ENCODE assay signal across 8 cellular contexts in the genomic region with DNA sequence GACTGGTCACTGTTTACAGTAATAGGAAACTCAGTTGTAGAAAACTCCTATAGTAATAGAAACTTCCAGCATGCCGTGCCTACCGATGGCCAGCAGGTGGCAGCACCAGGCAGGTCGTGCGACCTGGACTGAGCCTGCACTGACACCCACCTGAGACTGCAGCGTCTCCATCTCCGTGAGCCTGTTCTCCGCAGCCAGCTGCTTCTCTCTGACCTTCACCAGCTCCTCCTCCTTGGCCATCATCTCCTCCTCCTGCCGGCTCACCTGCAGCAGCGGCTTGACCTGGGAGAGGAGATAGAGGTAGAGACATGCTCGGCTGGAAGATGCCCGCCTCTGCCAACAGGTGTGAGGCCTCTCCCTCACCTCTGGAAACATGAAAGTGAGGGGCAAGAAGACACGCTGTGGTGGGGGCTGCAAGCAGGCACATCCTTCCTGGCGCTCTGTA. TPM values are rescaled to one million over a fixed set of nuclear protein-coding genes. Genes with fewer than 3 reads are reported as not detected.
DNase-seq lines count a peak whose midpoint lies in the region; ATAC-seq and TF ChIP-seq lines count a peak whose summit lies in the region.

No MANE protein-coding gene starts in this region.

- H3K27ac ChIP-seq in DOHH2 (ENCODE audit: low read depth, low read length) = no peak overlapping the region
- H3K27ac ChIP-seq in KMS-11 = no peak overlapping the region
- H3K27ac ChIP-seq in SJCRH30 = no peak overlapping the region
- H3K27ac ChIP-seq in thoracic aorta = peak overlapping the region in 1 of 2 donors; percentile 45

- H3K4me3 ChIP-seq in DOHH2 (ENCODE audit: low read length) = no peak overlapping the region
- H3K4me3 ChIP-seq in KMS-11 (IDR thresholded peaks at IDR 0.05; ENCODE audit: insufficient read depth, low read depth, low read length) = no peak overlapping the region
- H3K4me3 ChIP-seq in SJCRH30 = no peak overlapping the region
- no peak overlapping the region for H3K4me3 ChIP-seq in foreskin fibroblast (ENCODE audit: low read depth in 1 of 2, low read length in 2 of 2)
- no peak overlapping the region for H3K4me3 ChIP-seq in thoracic aorta

- peaks cover 11% of the 10 kb centered on the region for H3F3A ChIP-seq in DOHH2 (ENCODE audit: control insufficient read depth, insufficient read depth)

- TF ChIP-seq CTCF in DOHH2 (IDR thresholded peaks at IDR 0.05; ENCODE audit: low read depth, low read length, poor library complexity, severe bottlenecking) = peak; percentile 95
- TF ChIP-seq CTCF in KMS-11 (conservative IDR thresholded peaks at IDR 0.05; ENCODE audit: low read depth, low read length) = peak; percentile 95
- peak; percentile 89 for TF ChIP-seq CTCF in foreskin fibroblast (IDR thresholded peaks at IDR 0.05; ENCODE audit: low read depth, low read length)
- TF ChIP-seq CTCF in thoracic aorta (IDR thresholded peaks at IDR 0.05) = peak; percentile 96

- DNase-seq in SJCRH30 (peak; percentile 54 to 72), activated gamma-delta T cell (lab: John Stamatoyannopoulos, UW) (peak; percentile 52), foreskin fibroblast (peak; percentile 36 to 79), occipital lobe (lab: John Stamatoyannopoulos, UW) (peak; percentile 48), thoracic aorta (ENCODE audit: low spot score) (no peak), NCI-H1048 (lab: John Stamatoyannopoulos, UW) (no peak)

- H3K9ac ChIP-seq in KMS-11 = no peak overlapping the region

- H4K20me1 ChIP-seq in DOHH2 (ENCODE audit: control insufficient read depth, insufficient read depth, low read depth, low read length) (0 out of 2 replicates have a peak, but pooled peaks cover 3% of the 10 kb centered on the region), KMS-11 (ENCODE audit: insufficient read depth) (no peaks in the 10 kb centered on the region)

- H3K27me3 ChIP-seq in DOHH2 (ENCODE audit: control insufficient read depth, low read length) (no peaks in the 10 kb centered on the region), KMS-11 (ENCODE audit: insufficient read depth, low read depth) (no peaks in the 10 kb centered on the region), SJCRH30 (no peaks in the 10 kb centered on the region), thoracic aorta (replicated peaks; ENCODE audit: insufficient read depth) (no peaks in the 10 kb centered on the region)

- no peak for ATAC-seq in thoracic aorta (ENCODE audit: insufficient number of reproducible peaks, low FRiP score, low read depth)

- no peak overlapping the region for H3K4me2 ChIP-seq in DOHH2 (ENCODE audit: low read length)
- no peak overlapping the region for H3K4me2 ChIP-seq in KMS-11

- H3K9me3 ChIP-seq in DOHH2 (ENCODE audit: control insufficient read depth, insufficient read depth, low read length) (no peaks in the 10 kb centered on the region), SJCRH30 (replicated peaks) (no peaks in the 10 kb centered on the region), thoracic aorta (no peaks in the 10 kb centered on the region)

- H2AFZ ChIP-seq in KMS-11 (ENCODE audit: low read depth) = no peak overlapping the region

- H3K79me2 ChIP-seq in DOHH2 (ENCODE audit: control insufficient read depth, low read length) (no peaks in the 10 kb centered on the region), KMS-11 (ENCODE audit: insufficient read depth, low read depth) (peaks cover 5% of the 10 kb centered on the region; the same call in 1 of the 2 replicates)

- peaks cover 4% of the 10 kb centered on the region; the same call in 1 of the 2 replicates for H3K4me1 ChIP-seq in DOHH2 (ENCODE audit: control insufficient read depth, low read length)
- H3K4me1 ChIP-seq in KMS-11 (ENCODE audit: low read depth, poor library complexity, severe bottlenecking) = no peaks in the 10 kb centered on the region
- H3K4me1 ChIP-seq in SJCRH30 = no peaks in the 10 kb centered on the region
- no peaks in the 10 kb centered on the region for H3K4me1 ChIP-seq in thoracic aorta (ENCODE audit: control insufficient read depth in 1 of 2, low read depth in 2 of 2)

- H3K36me3 ChIP-seq in DOHH2 (ENCODE audit: control insufficient read depth, low read length) = peaks cover 97% of the 10 kb centered on the region
- H3K36me3 ChIP-seq in KMS-11 (ENCODE audit: insufficient read depth) = peaks cover 26% of the 10 kb centered on the region; the same call in 1 of the 2 replicates
- peaks cover 85% of the 10 kb centered on the region for H3K36me3 ChIP-seq in SJCRH30
- H3K36me3 ChIP-seq in thoracic aorta = peaks cover 98% of the 10 kb centered on the region

- no peaks in the 10 kb centered on the region for H3K9me2 ChIP-seq in DOHH2 (replicated peaks; ENCODE audit: control insufficient read depth, low read length)

RNA-seq across cellular contexts. Expression of gene APOL1, which starts 48.5 kb away (rescaled TPM):
- 0.12 and 0.30 TPM in 2 replicates for total RNA-seq in SJCRH30 (2014; rRNA removed; shearing (Covaris generic))
- total RNA-seq in occipital lobe (1.4 TPM), thoracic aorta (10 to 100 TPM; 40.1 to 47.3 TPM)

Comparison
In these comparisons a context has a peak if more than half of its experiments do, and no peak if none do; other contexts are left out.
1. DNase-seq: peak in SJCRH30 (2 of 2), activated gamma-delta T cell (single experiment), foreskin fibroblast (2 of 2) and occipital lobe (single experiment); none in thoracic aorta (single experiment) and NCI-H1048 (single experiment).
2. RNA of gene APOL1, which starts 48.5 kb away (total RNA-seq): 40.1 to 47.3 TPM in thoracic aorta; 1.4 TPM in occipital lobe (single experiment) and 0.12 to 0.30 TPM in SJCRH30; every median in the first group is over 10 times any median in the second.
3. Peak in every context shown above with its lines, with median percentiles within 50 percentile points of each other: CTCF ChIP-seq.